12 cellular contexts compared by ENCODE assay signal in genomic region chr6:127570739-127571389, GRCh38. TPM values are rescaled to one million over a fixed set of nuclear protein-coding genes. Genes with fewer than 3 reads are reported as not detected.
DNase-seq lines count a peak whose midpoint lies in the region; ATAC-seq and TF ChIP-seq lines count a peak whose summit lies in the region.
"Had no signal": no experiment of that assay in that cellular context is flagged by ENCODE, and none has a peak within 500 bp of the region (broad histone marks: within the 10 kb centered on the region; RNA-seq: fewer than 3 reads in every experiment).

No MANE protein-coding gene starts in this region.

- DNase-seq in kidney tubule cell (ENCODE audit: low spot score) (peak; percentile 33), sigmoid colon (no peak), NCI-H2081 treated with DMSO at 0.1 percent for 48 hours (lab: John Stamatoyannopoulos, UW) (no peak), testis (no peak), coronary artery (ENCODE audit: low spot score) (no peak)
- DNase-seq: hypothalamus; stimulated activated CD4-positive, alpha-beta T cell treated with anti-CD3 and anti-CD28 coated beads, Interleukin-4, amount 100 ng/mL, for 4 hours had no signal

- H3K4me1 ChIP-seq in sigmoid colon, result no peaks in the 10 kb centered on the region
- no peaks in the 10 kb centered on the region for H3K4me1 ChIP-seq in testis

- 17 to 53% methylated on average over 1 of the region's 1 CpG for WGBS in sigmoid colon, 2 donors
- 89 to 96% methylated on average over 1 of the region's 1 CpG for WGBS in testis, 2 donors

- intact Hi-C loops in sigmoid colon (cut with DNase I) (no loop called here), testis (cut with DNase I; ENCODE audit: low total_unique reads) (no loop called here)

- no peak for TF ChIP-seq CTCF in sigmoid colon (IDR thresholded peaks at IDR 0.05)
- TF ChIP-seq CTCF in testis (IDR thresholded peaks at IDR 0.05), result no peak
- no peak for TF ChIP-seq CTCF in coronary artery (IDR thresholded peaks at IDR 0.05)

- ATAC-seq in GM18868 (IDR thresholded peaks at IDR 0.05; ENCODE audit: unreplicated experiment) (peak; percentile 94), GM21717 (IDR thresholded peaks at IDR 0.05; ENCODE audit: unreplicated experiment) (peak; percentile 90), HG03439 (IDR thresholded peaks at IDR 0.05; ENCODE audit: unreplicated experiment) (peak; percentile 91)
- ATAC-seq: HepG2 had no signal

- H3K4me3 ChIP-seq in sigmoid colon (no peak overlapping the region), testis (no peak overlapping the region), coronary artery (no peak overlapping the region)

- H3K27me3 ChIP-seq in sigmoid colon (no peaks in the 10 kb centered on the region), testis (no peaks in the 10 kb centered on the region)

- H3K27ac ChIP-seq in sigmoid colon, result no peak overlapping the region
- H3K27ac ChIP-seq in testis, result no peak overlapping the region
- no peak overlapping the region for H3K27ac ChIP-seq in coronary artery

- H3K36me3 ChIP-seq in sigmoid colon (no peaks in the 10 kb centered on the region), testis (ENCODE audit: low read depth, missing control alignments) (no peaks in the 10 kb centered on the region)

- no peak for TF ChIP-seq EP300 in sigmoid colon (IDR thresholded peaks at IDR 0.05)

- TF ChIP-seq POLR2A in sigmoid colon (IDR thresholded peaks at IDR 0.05), result no peak
- TF ChIP-seq POLR2A in testis (IDR thresholded peaks at IDR 0.05), result no peak

- H3K9me3 ChIP-seq in sigmoid colon (no peaks in the 10 kb centered on the region), testis (no peaks in the 10 kb centered on the region)

RNA-seq across cellular contexts. Expression of gene C6orf58, which starts 6.1 kb away (rescaled TPM):
- total RNA-seq in sigmoid colon (not detected), testis (not detected)
- polyA plus RNA-seq in sigmoid colon (not detected), testis (ENCODE audit: insufficient read depth, low read depth, low replicate concordance) (3.0 TPM)
- total RNA-seq: chondrocyte, HepG2 had no signal
- polyA plus RNA-seq: HepG2 had no signal
